In the genomic region with DNA sequence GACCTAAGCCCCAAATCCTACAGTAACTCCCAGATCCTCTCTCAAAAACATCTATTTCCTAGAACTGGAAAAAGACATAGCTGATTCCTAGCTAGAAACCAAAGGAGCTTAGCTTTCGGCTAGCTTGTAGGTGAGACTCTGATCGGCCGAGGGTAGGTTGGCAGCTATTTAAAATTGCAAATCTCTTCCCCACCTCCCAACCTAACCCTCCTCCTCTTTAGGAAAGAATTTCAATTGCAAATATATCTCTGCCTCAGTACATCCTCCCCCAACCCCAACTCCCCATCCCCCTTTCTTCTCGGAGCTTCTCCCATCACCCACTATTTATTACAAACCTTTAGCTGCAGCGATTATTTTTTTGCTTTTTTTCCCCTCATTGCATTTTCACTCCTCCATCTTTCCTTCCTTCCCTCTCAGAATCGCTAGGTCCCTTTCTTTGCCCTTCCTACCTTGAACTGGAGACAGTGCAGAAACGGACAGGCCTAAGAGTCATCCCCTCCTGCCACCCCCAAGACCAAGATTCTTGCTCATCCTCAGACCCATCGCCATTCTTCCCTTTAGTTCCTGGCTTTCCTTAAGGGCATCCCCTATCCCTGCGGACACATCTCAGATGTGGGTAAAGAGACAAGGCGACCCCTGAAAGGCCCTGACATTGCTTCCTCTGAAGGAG, we compare ENCODE assay signal across 1 cellular context.
TF ChIP-seq lines count a peak whose summit lies in the region.

No MANE protein-coding gene starts in this region.

TF ChIP-seq in HepG2, 621 proteins besides CTCF, POLR2A, EP300 and RAD21:
- no peak for TF ChIP-seq ZNF557 (CRISPR knock-in tag; IDR thresholded peaks at IDR 0.05)
- no peak for TF ChIP-seq TCF7L2 (IDR thresholded peaks at IDR 0.05; ENCODE audit: low read depth, low read length)
- peak; percentile 4 for TF ChIP-seq PRPF4 (IDR thresholded peaks at IDR 0.05; ENCODE audit: low read depth, low read length, poor library complexity, severe bottlenecking)
- 0 out of 2 replicates have a peak, but pooled peaks have one; percentile 3 for TF ChIP-seq MTA1 (CRISPR knock-in tag; IDR thresholded peaks at IDR 0.05; ENCODE audit: borderline replicate concordance)
